ENCODE assay signal across 1 cellular context in the genomic region with DNA sequence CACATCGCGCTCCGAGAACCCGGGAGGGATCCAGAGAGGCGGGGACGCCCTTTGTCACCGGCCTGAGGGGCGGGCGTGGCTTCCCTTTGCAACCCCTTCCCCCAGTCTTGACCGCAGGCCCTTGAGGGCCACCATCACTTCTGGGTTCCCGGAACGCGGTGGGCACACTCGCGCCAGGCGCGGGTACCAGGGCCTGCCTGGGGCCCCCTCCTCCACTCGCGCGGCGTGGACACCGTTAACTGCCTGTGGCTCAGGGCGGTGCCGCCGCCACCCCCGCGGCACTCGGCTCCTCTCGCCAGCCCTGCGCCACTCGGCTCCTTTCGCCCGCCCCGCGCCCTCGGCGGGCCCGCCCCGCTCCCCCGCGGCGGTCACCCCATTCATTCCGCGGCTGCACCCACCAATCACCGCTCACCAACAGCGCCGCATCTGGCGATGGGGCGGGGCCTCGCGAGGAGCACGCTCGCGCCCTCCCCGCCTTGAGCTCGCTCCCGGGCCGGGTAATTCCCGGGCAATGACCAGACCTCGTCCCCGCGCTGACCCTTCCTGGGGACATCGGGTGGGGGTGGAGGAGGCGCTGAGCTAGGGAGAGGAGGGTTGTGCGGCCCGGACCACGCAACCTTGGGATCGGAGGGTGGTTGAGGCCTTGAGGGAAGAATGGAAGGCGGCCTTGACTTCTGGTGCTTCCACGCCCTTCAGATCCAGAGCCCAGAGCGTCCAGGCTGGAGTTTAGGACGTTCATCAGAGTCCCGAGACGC.
TF ChIP-seq lines count a peak whose summit lies in the region.

No MANE protein-coding gene starts in this region.

TF ChIP-seq in K562, 482 proteins besides CTCF, POLR2A, EP300 and RAD21 (continued from another document):
- TF ChIP-seq, protein P1, sequence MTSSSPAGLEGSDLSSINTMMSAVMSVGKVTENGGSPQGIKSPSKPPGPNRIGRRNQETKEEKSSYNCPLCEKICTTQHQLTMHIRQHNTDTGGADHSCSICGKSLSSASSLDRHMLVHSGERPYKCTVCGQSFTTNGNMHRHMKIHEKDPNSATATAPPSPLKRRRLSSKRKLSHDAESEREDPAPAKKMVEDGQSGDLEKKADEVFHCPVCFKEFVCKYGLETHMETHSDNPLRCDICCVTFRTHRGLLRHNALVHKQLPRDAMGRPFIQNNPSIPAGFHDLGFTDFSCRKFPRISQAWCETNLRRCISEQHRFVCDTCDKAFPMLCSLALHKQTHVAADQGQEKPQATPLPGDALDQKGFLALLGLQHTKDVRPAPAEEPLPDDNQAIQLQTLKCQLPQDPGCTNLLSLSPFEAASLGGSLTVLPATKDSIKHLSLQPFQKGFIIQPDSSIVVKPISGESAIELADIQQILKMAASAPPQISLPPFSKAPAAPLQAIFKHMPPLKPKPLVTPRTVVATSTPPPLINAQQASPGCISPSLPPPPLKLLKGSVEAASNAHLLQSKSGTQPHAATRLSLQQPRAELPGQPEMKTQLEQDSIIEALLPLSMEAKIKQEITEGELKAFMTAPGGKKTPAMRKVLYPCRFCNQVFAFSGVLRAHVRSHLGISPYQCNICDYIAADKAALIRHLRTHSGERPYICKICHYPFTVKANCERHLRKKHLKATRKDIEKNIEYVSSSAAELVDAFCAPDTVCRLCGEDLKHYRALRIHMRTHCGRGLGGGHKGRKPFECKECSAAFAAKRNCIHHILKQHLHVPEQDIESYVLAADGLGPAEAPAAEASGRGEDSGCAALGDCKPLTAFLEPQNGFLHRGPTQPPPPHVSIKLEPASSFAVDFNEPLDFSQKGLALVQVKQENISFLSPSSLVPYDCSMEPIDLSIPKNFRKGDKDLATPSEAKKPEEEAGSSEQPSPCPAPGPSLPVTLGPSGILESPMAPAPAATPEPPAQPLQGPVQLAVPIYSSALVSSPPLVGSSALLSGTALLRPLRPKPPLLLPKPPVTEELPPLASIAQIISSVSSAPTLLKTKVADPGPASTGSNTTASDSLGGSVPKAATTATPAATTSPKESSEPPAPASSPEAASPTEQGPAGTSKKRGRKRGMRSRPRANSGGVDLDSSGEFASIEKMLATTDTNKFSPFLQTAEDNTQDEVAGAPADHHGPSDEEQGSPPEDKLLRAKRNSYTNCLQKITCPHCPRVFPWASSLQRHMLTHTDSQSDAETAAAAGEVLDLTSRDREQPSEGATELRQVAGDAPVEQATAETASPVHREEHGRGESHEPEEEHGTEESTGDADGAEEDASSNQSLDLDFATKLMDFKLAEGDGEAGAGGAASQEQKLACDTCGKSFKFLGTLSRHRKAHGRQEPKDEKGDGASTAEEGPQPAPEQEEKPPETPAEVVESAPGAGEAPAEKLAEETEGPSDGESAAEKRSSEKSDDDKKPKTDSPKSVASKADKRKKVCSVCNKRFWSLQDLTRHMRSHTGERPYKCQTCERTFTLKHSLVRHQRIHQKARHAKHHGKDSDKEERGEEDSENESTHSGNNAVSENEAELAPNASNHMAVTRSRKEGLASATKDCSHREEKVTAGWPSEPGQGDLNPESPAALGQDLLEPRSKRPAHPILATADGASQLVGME (CRISPR knock-in tag; IDR thresholded peaks at IDR 0.05), result peak; percentile 85; the same call in 1 of the 2 replicates
- TF ChIP-seq, protein P2, sequence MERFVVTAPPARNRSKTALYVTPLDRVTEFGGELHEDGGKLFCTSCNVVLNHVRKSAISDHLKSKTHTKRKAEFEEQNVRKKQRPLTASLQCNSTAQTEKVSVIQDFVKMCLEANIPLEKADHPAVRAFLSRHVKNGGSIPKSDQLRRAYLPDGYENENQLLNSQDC (CRISPR knock-in tag; IDR thresholded peaks at IDR 0.05), result peak; percentile 35; the same call in 1 of the 2 replicates
- peak; percentile 76 for TF ChIP-seq EP400 (IDR thresholded peaks at IDR 0.05)
- peak; percentile 63 for TF ChIP-seq DMBX1 (CRISPR knock-in tag; IDR thresholded peaks at IDR 0.05; ENCODE audit: borderline replicate concordance)
- TF ChIP-seq, protein P3, sequence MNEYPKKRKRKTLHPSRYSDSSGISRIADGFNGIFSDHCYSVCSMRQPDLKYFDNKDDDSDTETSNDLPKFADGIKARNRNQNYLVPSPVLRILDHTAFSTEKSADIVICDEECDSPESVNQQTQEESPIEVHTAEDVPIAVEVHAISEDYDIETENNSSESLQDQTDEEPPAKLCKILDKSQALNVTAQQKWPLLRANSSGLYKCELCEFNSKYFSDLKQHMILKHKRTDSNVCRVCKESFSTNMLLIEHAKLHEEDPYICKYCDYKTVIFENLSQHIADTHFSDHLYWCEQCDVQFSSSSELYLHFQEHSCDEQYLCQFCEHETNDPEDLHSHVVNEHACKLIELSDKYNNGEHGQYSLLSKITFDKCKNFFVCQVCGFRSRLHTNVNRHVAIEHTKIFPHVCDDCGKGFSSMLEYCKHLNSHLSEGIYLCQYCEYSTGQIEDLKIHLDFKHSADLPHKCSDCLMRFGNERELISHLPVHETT (CRISPR knock-in tag; conservative IDR thresholded peaks at IDR 0.05 in 1 of 2, IDR thresholded peaks at IDR 0.05 in 1 of 2), result peak in 1 of 2 experiments; percentile 61; a peak in 1 of 4 replicates
- peak; percentile 92; the same call in 1 of the 2 replicates for TF ChIP-seq PHF8 (IDR thresholded peaks at IDR 0.05; ENCODE audit: borderline replicate concordance, low read length)
- TF ChIP-seq NCOA1 (IDR thresholded peaks at IDR 0.05; ENCODE audit: low read depth), result peak; percentile 95
- 0 out of 2 replicates have a peak, but pooled peaks have one; percentile 24 for TF ChIP-seq MTA2 (IDR thresholded peaks at IDR 0.05; ENCODE audit: low read depth)
- TF ChIP-seq YY1 (IDR thresholded peaks at IDR 0.05; ENCODE audit: borderline replicate concordance in 1 of 3, control insufficient read depth in 1 of 3, extremely low read depth in 1 of 3, insufficient read depth in 3 of 3, insufficient read length in 1 of 3, insufficient replicate concordance in 2 of 3, low read depth in 1 of 3, low read length in 2 of 3), result peak in 1 of 3 experiments; percentile 44
- peak; percentile 2; the same call in 1 of the 2 replicates for TF ChIP-seq NFE2 (IDR thresholded peaks at IDR 0.05; ENCODE audit: low read depth)
- TF ChIP-seq, protein P4, sequence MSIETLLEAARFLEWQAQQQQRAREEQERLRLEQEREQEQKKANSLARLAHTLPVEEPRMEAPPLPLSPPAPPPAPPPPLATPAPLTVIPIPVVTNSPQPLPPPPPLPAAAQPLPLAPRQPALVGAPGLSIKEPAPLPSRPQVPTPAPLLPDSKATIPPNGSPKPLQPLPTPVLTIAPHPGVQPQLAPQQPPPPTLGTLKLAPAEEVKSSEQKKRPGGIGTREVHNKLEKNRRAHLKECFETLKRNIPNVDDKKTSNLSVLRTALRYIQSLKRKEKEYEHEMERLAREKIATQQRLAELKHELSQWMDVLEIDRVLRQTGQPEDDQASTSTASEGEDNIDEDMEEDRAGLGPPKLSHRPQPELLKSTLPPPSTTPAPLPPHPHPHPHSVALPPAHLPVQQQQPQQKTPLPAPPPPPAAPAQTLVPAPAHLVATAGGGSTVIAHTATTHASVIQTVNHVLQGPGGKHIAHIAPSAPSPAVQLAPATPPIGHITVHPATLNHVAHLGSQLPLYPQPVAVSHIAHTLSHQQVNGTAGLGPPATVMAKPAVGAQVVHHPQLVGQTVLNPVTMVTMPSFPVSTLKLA (conservative IDR thresholded peaks at IDR 0.05), result peak; percentile 42 to 78; a peak in 3 of 4 replicates
- TF ChIP-seq, protein P5, sequence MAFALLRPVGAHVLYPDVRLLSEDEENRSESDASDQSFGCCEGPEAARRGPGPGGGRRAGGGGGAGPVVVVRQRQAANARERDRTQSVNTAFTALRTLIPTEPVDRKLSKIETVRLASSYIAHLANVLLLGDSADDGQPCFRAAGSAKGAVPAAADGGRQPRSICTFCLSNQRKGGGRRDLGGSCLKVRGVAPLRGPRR (CRISPR knock-in tag; IDR thresholded peaks at IDR 0.05), result peak; percentile 61; the same call in 1 of the 2 replicates
- no peak for TF ChIP-seq CHD4 (IDR thresholded peaks at IDR 0.05; ENCODE audit: insufficient read depth, insufficient replicate concordance, low read depth, low read length, poor library complexity, severe bottlenecking)
- TF ChIP-seq TAF7 (tag; IDR thresholded peaks at IDR 0.05), result 0 out of 2 replicates have a peak, but pooled peaks have one; percentile 10
- no peak for TF ChIP-seq ZNF551 (CRISPR knock-in tag; IDR thresholded peaks at IDR 0.05)
- TF ChIP-seq ZBTB7A (IDR thresholded peaks at IDR 0.05; ENCODE audit: borderline replicate concordance, control insufficient read depth, low read depth, low read length), result peak; percentile 61; the same call in 1 of the 2 replicates
- TF ChIP-seq, protein P6, sequence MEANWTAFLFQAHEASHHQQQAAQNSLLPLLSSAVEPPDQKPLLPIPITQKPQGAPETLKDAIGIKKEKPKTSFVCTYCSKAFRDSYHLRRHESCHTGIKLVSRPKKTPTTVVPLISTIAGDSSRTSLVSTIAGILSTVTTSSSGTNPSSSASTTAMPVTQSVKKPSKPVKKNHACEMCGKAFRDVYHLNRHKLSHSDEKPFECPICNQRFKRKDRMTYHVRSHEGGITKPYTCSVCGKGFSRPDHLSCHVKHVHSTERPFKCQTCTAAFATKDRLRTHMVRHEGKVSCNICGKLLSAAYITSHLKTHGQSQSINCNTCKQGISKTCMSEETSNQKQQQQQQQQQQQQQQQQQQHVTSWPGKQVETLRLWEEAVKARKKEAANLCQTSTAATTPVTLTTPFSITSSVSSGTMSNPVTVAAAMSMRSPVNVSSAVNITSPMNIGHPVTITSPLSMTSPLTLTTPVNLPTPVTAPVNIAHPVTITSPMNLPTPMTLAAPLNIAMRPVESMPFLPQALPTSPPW (CRISPR knock-in tag; IDR thresholded peaks at IDR 0.05), result peak; percentile 93
- peak; percentile 52 for TF ChIP-seq ZNF766 (CRISPR knock-in tag; conservative IDR thresholded peaks at IDR 0.05)
- 0 out of 2 replicates have a peak, but pooled peaks have one; percentile 4 for TF ChIP-seq RFX5 (IDR thresholded peaks at IDR 0.05; ENCODE audit: low read depth, low read length)
- no peak for TF ChIP-seq KDM2B (CRISPR knock-in tag; IDR thresholded peaks at IDR 0.05)
- TF ChIP-seq RFX1 (IDR thresholded peaks at IDR 0.05), result no peak
- TF ChIP-seq GATAD2A (IDR thresholded peaks at IDR 0.05), result peak; percentile 87
- TF ChIP-seq, protein P7, sequence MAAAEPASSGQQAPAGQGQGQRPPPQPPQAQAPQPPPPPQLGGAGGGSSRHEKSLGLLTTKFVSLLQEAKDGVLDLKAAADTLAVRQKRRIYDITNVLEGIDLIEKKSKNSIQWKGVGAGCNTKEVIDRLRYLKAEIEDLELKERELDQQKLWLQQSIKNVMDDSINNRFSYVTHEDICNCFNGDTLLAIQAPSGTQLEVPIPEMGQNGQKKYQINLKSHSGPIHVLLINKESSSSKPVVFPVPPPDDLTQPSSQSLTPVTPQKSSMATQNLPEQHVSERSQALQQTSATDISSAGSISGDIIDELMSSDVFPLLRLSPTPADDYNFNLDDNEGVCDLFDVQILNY (CRISPR knock-in tag; IDR thresholded peaks at IDR 0.05), result 0 out of 2 replicates have a peak, but pooled peaks have one; percentile 20
- 0 out of 2 replicates have a peak, but pooled peaks have one; percentile 64 for TF ChIP-seq HIVEP1 (CRISPR knock-in tag; IDR thresholded peaks at IDR 0.05)
- TF ChIP-seq, protein P8, sequence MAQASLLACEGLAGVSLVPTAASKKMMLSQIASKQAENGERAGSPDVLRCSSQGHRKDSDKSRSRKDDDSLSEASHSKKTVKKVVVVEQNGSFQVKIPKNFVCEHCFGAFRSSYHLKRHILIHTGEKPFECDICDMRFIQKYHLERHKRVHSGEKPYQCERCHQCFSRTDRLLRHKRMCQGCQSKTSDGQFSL (CRISPR knock-in tag; IDR thresholded peaks at IDR 0.05), result peak; percentile 82
- TF ChIP-seq, protein P8 (tag; IDR thresholded peaks at IDR 0.05), result peak in 1 of 2 experiments; percentile 61; a peak in 2 of 4 replicates
- TF ChIP-seq RBBP5 (IDR thresholded peaks at IDR 0.05; ENCODE audit: borderline replicate concordance, insufficient read depth, low read length, poor library complexity, severe bottlenecking), result peak; percentile 18
- peak in 1 of 2 experiments; percentile 57; a peak in 2 of 3 replicates for TF ChIP-seq CBX3 (IDR thresholded peaks at IDR 0.05; ENCODE audit: borderline replicate concordance in 1 of 2, low read length in 2 of 2)
- 0 out of 2 replicates have a peak, but pooled peaks have one; percentile 21 for TF ChIP-seq MIER1 (IDR thresholded peaks at IDR 0.05; ENCODE audit: low read depth)
- 0 out of 2 replicates have a peak, but pooled peaks have one; percentile 22 for TF ChIP-seq HDGF (IDR thresholded peaks at IDR 0.05)
- TF ChIP-seq, protein P9, sequence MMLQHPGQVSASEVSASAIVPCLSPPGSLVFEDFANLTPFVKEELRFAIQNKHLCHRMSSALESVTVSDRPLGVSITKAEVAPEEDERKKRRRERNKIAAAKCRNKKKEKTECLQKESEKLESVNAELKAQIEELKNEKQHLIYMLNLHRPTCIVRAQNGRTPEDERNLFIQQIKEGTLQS (IDR thresholded peaks at IDR 0.05), result 0 out of 2 replicates have a peak, but pooled peaks have one; percentile 47
- TF ChIP-seq, protein P9 (CRISPR knock-in tag; conservative IDR thresholded peaks at IDR 0.05), result no peak
